9 cellular contexts compared by ENCODE assay signal in genomic region chr22:21550662-21551014, GRCh38. TPM values are rescaled to one million over a fixed set of nuclear protein-coding genes. Genes with fewer than 3 reads are reported as not detected.
DNase-seq lines count a peak whose midpoint lies in the region; ATAC-seq and TF ChIP-seq lines count a peak whose summit lies in the region.
"Not testable (repeated sequence)": the region's sequence is repeated elsewhere in the genome, so short reads cannot be mapped to it uniquely, and the experiment has no call there.
"Had no signal": no experiment of that assay in that cellular context is flagged by ENCODE, and none has a peak within 500 bp of the region (broad histone marks: within the 10 kb centered on the region; RNA-seq: fewer than 3 reads in every experiment).

No MANE protein-coding gene starts in this region.

- not testable (repeated sequence) for H3K36me3 ChIP-seq in right lobe of liver

- not testable (repeated sequence) for TF ChIP-seq POLR2A in right lobe of liver (IDR thresholded peaks at IDR 0.05)

- H3K4me1 Mint-ChIP-seq in activated CD4-positive, alpha-beta T cell treated with anti-CD3 and anti-CD28 coated beads for 36 hours; stimulated activated naive B cell treated with anti-CD40 and anti-IgM and Interleukin-4, amounts not matched to agents 10 μg/mL and 1 μg/mL and 100 μg/mL, for 72 hours: not testable (repeated sequence)

- intact Hi-C loops in activated CD4-positive, alpha-beta T cell treated with anti-CD3 and anti-CD28 coated beads for 36 hours (cut with DNase I, micrococcal nuclease); right lobe of liver (cut with DNase I): not testable (repeated sequence)

- no CpG with 5 or more reads among the region's 41 CpGs for WGBS in right lobe of liver (ENCODE audit: insufficient coverage, low coverage, low lambda C conversion rate, missing lambda C conversion rate)

- H3K27ac Mint-ChIP-seq in activated CD4-positive, alpha-beta T cell treated with anti-CD3 and anti-CD28 coated beads for 36 hours; stimulated activated naive B cell treated with anti-CD40 and anti-IgM and Interleukin-4, amounts not matched to agents 10 μg/mL and 1 μg/mL and 100 μg/mL, for 72 hours: not testable (repeated sequence)

- H3K27me3 ChIP-seq in right lobe of liver = not testable (repeated sequence)

- H3K4me1 ChIP-seq in right lobe of liver = not testable (repeated sequence)

- CTCF ChIA-PET in activated CD4-positive, alpha-beta T cell treated with anti-CD3 and anti-CD28 coated beads for 36 hours (lab: Charles Lee) = not testable (repeated sequence)

- POLR2A ChIA-PET in activated CD4-positive, alpha-beta T cell treated with anti-CD3 and anti-CD28 coated beads for 36 hours (lab: Charles Lee) = not testable (repeated sequence)

- not testable (repeated sequence) for H3K9me3 Mint-ChIP-seq in activated CD4-positive, alpha-beta T cell treated with anti-CD3 and anti-CD28 coated beads for 36 hours (ENCODE audit: low read depth); stimulated activated naive B cell treated with anti-CD40 and anti-IgM and Interleukin-4, amounts not matched to agents 10 μg/mL and 1 μg/mL and 100 μg/mL, for 72 hours

- H3K4me3 ChIP-seq in right lobe of liver = not testable (repeated sequence)

- DNase-seq in activated CD4-positive, alpha-beta T cell treated with anti-CD3 and anti-CD28 coated beads for 36 hours; right lobe of liver; stimulated activated naive B cell treated with anti-CD40 and anti-IgM and Interleukin-4, amounts not matched to agents 10 μg/mL and 1 μg/mL and 100 μg/mL, for 72 hours: not testable (repeated sequence)

- not testable (repeated sequence) for H3K9me3 ChIP-seq in right lobe of liver

- not testable (repeated sequence) for TF ChIP-seq CTCF in right lobe of liver (IDR thresholded peaks at IDR 0.05)

- not testable (repeated sequence) for H3K4me3 Mint-ChIP-seq in activated CD4-positive, alpha-beta T cell treated with anti-CD3 and anti-CD28 coated beads for 36 hours; stimulated activated naive B cell treated with anti-CD40 and anti-IgM and Interleukin-4, amounts not matched to agents 10 μg/mL and 1 μg/mL and 100 μg/mL, for 72 hours

- H3K36me3 Mint-ChIP-seq in activated CD4-positive, alpha-beta T cell treated with anti-CD3 and anti-CD28 coated beads for 36 hours (ENCODE audit: low read depth); stimulated activated naive B cell treated with anti-CD40 and anti-IgM and Interleukin-4, amounts not matched to agents 10 μg/mL and 1 μg/mL and 100 μg/mL, for 72 hours: not testable (repeated sequence)

- ATAC-seq in GM18861 (IDR thresholded peaks at IDR 0.05; ENCODE audit: unreplicated experiment) (peak; percentile 32), GM21367 (IDR thresholded peaks at IDR 0.05; ENCODE audit: unreplicated experiment) (peak; percentile 15), HG02642 (IDR thresholded peaks at IDR 0.05; ENCODE audit: poor library complexity, unreplicated experiment) (peak; percentile 33), HG03439 (IDR thresholded peaks at IDR 0.05; ENCODE audit: unreplicated experiment) (peak; percentile 36), esophagus mucosa (peak; percentile 54), right lobe of liver (peak; percentile 56 to 78 (median 70))
- peak; percentile 37 for ATAC-seq in activated CD4-positive, alpha-beta T cell treated with anti-CD3 and anti-CD28 coated beads for 36 hours
- ATAC-seq in stimulated activated naive B cell treated with anti-CD40 and anti-IgM and Interleukin-4, amounts not matched to agents 10 μg/mL and 1 μg/mL and 100 μg/mL, for 72 hours (replicated peaks) = peak; percentile 46 to 48

- not testable (repeated sequence) for H3K27me3 Mint-ChIP-seq in activated CD4-positive, alpha-beta T cell treated with anti-CD3 and anti-CD28 coated beads for 36 hours; stimulated activated naive B cell treated with anti-CD40 and anti-IgM and Interleukin-4, amounts not matched to agents 10 μg/mL and 1 μg/mL and 100 μg/mL, for 72 hours

- not testable (repeated sequence) for H3K27ac ChIP-seq in right lobe of liver

RNA-seq across cellular contexts. Expression of gene RIMBP3C, which starts 0.6 kb away (rescaled TPM):
- total RNA-seq in activated CD4-positive, alpha-beta T cell treated with anti-CD3 and anti-CD28 coated beads for 36 hours = under 1 TPM; 0.18 to 0.33 TPM
- total RNA-seq in esophagus mucosa (0.04 TPM), right lobe of liver (under 1 TPM in 3 of 6 experiments, not detected in 3; 0.07 to 0.12 (median 0.09) TPM)
- total RNA-seq: psoas muscle had no signal

RNA-seq across cellular contexts. Expression of gene UBE2L3, which starts 16.9 kb away (rescaled TPM):
- total RNA-seq in activated CD4-positive, alpha-beta T cell treated with anti-CD3 and anti-CD28 coated beads for 36 hours = 10 to 100 TPM; 57.3 to 75.5 TPM
- total RNA-seq in esophagus mucosa (35.9 TPM), right lobe of liver (10 to 100 TPM; 16.8 to 34.4 (median 22.1) TPM)

Comparison
In these comparisons a context has a peak if more than half of its experiments do, and no peak if none do; other contexts are left out.
1. ATAC-seq: peak in every context shown above with its lines; median percentile 70 in right lobe of liver; 54 in esophagus mucosa; 47 in stimulated activated naive B cell treated with anti-CD40 and anti-IgM and Interleukin-4, amounts not matched to agents 10 μg/mL and 1 μg/mL and 100 μg/mL, for 72 hours; 37 in activated CD4-positive, alpha-beta T cell treated with anti-CD3 and anti-CD28 coated beads for 36 hours; 36 in HG03439; 33 in HG02642; 32 in GM18861; 15 in GM21367.